In genomic region chr12:14770495-14771313, GRCh38 we compare ENCODE assay signal across 8 cellular contexts. TPM values are rescaled to one million over a fixed set of nuclear protein-coding genes. Genes with fewer than 3 reads are reported as not detected.
DNase-seq lines count a peak whose midpoint lies in the region; TF ChIP-seq lines count a peak whose summit lies in the region.

No MANE protein-coding gene starts in this region.

- H4K91ac ChIP-seq in H9 (ENCODE audit: insufficient read length, low read depth, low read length) = no peak overlapping the region

- no CpG with 5 or more reads among the region's 53 CpGs for WGBS in H9 (ENCODE audit: extremely low coverage, insufficient read length, low lambda C conversion rate)

- H3K4me2 ChIP-seq in H9 (ENCODE audit: insufficient read depth, insufficient read length, low read length) = peak overlapping the region; percentile 89

- H3T11ph ChIP-seq in H9 (ENCODE audit: low read length) = no peak overlapping the region

- H3K27ac Mint-ChIP-seq in H9 = peak overlapping the region; percentile 98 to 99 (median 99)

- H3K18ac ChIP-seq in H9 (ENCODE audit: insufficient read length, low read depth, low read length) = peak overlapping the region; percentile 87

- H3K4me3 Mint-ChIP-seq in H9 = peak overlapping the region; percentile 96 to 98

- H3K9me3 Mint-ChIP-seq in H9 = peaks cover 2 to 5% of the 10 kb centered on the region in 2 experiments; a peak in 4 of 5 replicates

- H3K4ac ChIP-seq in H9 (ENCODE audit: low read depth, low read length) = no peak overlapping the region

- H3K36me3 ChIP-seq in MG63 = no peaks in the 10 kb centered on the region
- no peaks in the 10 kb centered on the region for H3K36me3 ChIP-seq in neutrophil

- no peaks in the 10 kb centered on the region for H3K9me3 ChIP-seq in H9 (ENCODE audit: control insufficient read depth, low read depth, low read length)
- no peaks in the 10 kb centered on the region for H3K9me3 ChIP-seq in MG63
- H3K9me3 ChIP-seq in neutrophil = no peaks in the 10 kb centered on the region

- H3K4me3 ChIP-seq in MG63 (peak overlapping the region; percentile 80), neutrophil (ENCODE audit: low read depth in 1 of 2, low read length in 1 of 2) (peak overlapping the region; percentile 89 to 98)

- H3K56ac ChIP-seq in H9 (ENCODE audit: insufficient read length, low read depth, low read length) = no peak overlapping the region

- no peak overlapping the region for H2AFZ ChIP-seq in H9 (ENCODE audit: low read length)

- H3K23ac ChIP-seq in H9 (ENCODE audit: insufficient read length, low read depth, low read length) = no peak overlapping the region

- no peak overlapping the region for H2BK12ac ChIP-seq in H9 (ENCODE audit: insufficient read length, low read depth, low read length)

- peak overlapping the region; percentile 92 for H3K9ac ChIP-seq in H9 (ENCODE audit: extremely low read depth, insufficient read length, low read length)

- H2BK15ac ChIP-seq in H9 (ENCODE audit: low read depth, low read length) = no peak overlapping the region

- peak overlapping the region; percentile 25 for H2BK5ac ChIP-seq in H9 (ENCODE audit: insufficient read length, low read length)

- no peak overlapping the region for H2BK120ac ChIP-seq in H9 (ENCODE audit: low read depth, low read length, poor library complexity, severe bottlenecking)

- H3K23me2 ChIP-seq in H9 (ENCODE audit: insufficient read length, low read depth, low read length, poor library complexity, severe bottlenecking) = peaks cover 17% of the 10 kb centered on the region

- H2BK20ac ChIP-seq in H9 (ENCODE audit: low read depth, low read length, poor library complexity, severe bottlenecking) = no peak overlapping the region

- peak overlapping the region; percentile 87 for H3K27ac ChIP-seq in H9 (ENCODE audit: insufficient read length, low read depth, low read length)
- H3K27ac ChIP-seq in neutrophil = peak overlapping the region; percentile 96
- H3K27ac ChIP-seq in substantia nigra (ENCODE audit: low read depth, low read length, poor library complexity, severe bottlenecking) = peak overlapping the region; percentile 62

- DNase-seq in EL = peak; percentile 96
- peak; percentile 97 for DNase-seq in H9
- peak; percentile 85 for DNase-seq in MG63
- DNase-seq in SIG-M5 treated with dmso at 0.1 percent for 504 hours (lab: John Stamatoyannopoulos, UW; ENCODE audit: unreplicated experiment) = peak; percentile 89
- DNase-seq in activated naive CD4-positive, alpha-beta T cell treated with Interleukin-2 at 50 U/mL for 16 hours = peak; percentile 94
- DNase-seq in germinal center (ENCODE audit: low spot score) = peak; percentile 76
- DNase-seq in substantia nigra (lab: John Stamatoyannopoulos, UW) = peak; percentile 25 to 91 (median 76)

- peaks cover 12 to 25% (median 23%) of the 10 kb centered on the region in 3 experiments for H3K36me3 Mint-ChIP-seq in H9 (ENCODE audit: insufficient read depth in 1 of 3, low read depth in 3 of 3)

- no peaks in the 10 kb centered on the region for H3K79me1 ChIP-seq in H9 (ENCODE audit: insufficient read depth, low read depth, low read length, poor library complexity, severe bottlenecking)

- peaks cover 3% of the 10 kb centered on the region for H4K20me1 ChIP-seq in H9 (ENCODE audit: control insufficient read depth, insufficient read depth, insufficient read length)

- H3K27me3 Mint-ChIP-seq in H9 (ENCODE audit: low read depth) = peaks cover 5% of the 10 kb centered on the region; the same call in 1 of the 2 replicates

- TF ChIP-seq CTCF in H9 (conservative IDR thresholded peaks at IDR 0.05) (no peak), neutrophil (IDR thresholded peaks at IDR 0.05) (no peak)

- no peaks in the 10 kb centered on the region for H3K27me3 ChIP-seq in H9 (ENCODE audit: insufficient read depth, low read length)
- no peaks in the 10 kb centered on the region for H3K27me3 ChIP-seq in MG63
- peaks cover 27% of the 10 kb centered on the region for H3K27me3 ChIP-seq in neutrophil

- no peaks in the 10 kb centered on the region for H3K4me1 ChIP-seq in H9 (ENCODE audit: insufficient read depth, low read length)
- H3K4me1 ChIP-seq in neutrophil (ENCODE audit: control insufficient read depth in 1 of 2, insufficient read depth in 1 of 2, low read depth in 1 of 2, low read length in 1 of 2) = peaks cover 75 to 82% of the 10 kb centered on the region in 2 experiments

- no peak overlapping the region for H2AK5ac ChIP-seq in H9 (ENCODE audit: insufficient read length, low read length)

- H3K79me2 ChIP-seq in H9 (ENCODE audit: insufficient read depth, low read length) = no peaks in the 10 kb centered on the region; the same call in 1 of the 2 replicates

- H4K8ac ChIP-seq in H9 (replicated peaks; ENCODE audit: insufficient read length, low read depth, low read length) = no peak overlapping the region

- H4K5ac ChIP-seq in H9 (ENCODE audit: insufficient read length, low read depth, low read length) = no peak overlapping the region

- peaks cover 25 to 36% of the 10 kb centered on the region in 2 experiments for H3K4me1 Mint-ChIP-seq in H9

- peak overlapping the region; percentile 87 for H3K14ac ChIP-seq in H9 (ENCODE audit: insufficient read depth, low read length)

RNA-seq across cellular contexts. Expression of gene WBP11, which starts 32.6 kb away (rescaled TPM):
- total RNA-seq in H9 (2021) = 108 TPM in 2 replicates
- total RNA-seq in MG63 (2014; rRNA removed; shearing (Covaris generic); ENCODE audit: low replicate concordance) = 9.0 and 12.8 TPM in 2 replicates

RNA-seq across cellular contexts. Expression of gene C12orf60, which starts 32.8 kb away (rescaled TPM):
- total RNA-seq in H9 (2021) = 1.6 and 1.9 TPM in 2 replicates
- 0.42 and 2.2 TPM in 2 replicates for total RNA-seq in MG63 (2014; rRNA removed; shearing (Covaris generic); ENCODE audit: low replicate concordance)

RNA-seq across cellular contexts. Expression of gene SMCO3, which starts 43.3 kb away (rescaled TPM):
- not detected in 2 replicates for total RNA-seq in H9 (2021)
- total RNA-seq in MG63 (2014; rRNA removed; shearing (Covaris generic); ENCODE audit: low replicate concordance) = not detected in 2 replicates

Comparison
In these comparisons a context has a peak if more than half of its experiments do, and no peak if none do; other contexts are left out.
1. Peak in every context shown above with its lines: DNase-seq, H3K4me3 ChIP-seq and H3K27ac ChIP-seq.